ENCODE assay signal across 1 cellular context in genomic region chr4:56435001-56435747, GRCh38.
TF ChIP-seq lines count a peak whose summit lies in the region.

Gene PPAT (minus strand): TSS chr4:56435615. CDS start chr4:56435477, 138 bp downstream.

TF ChIP-seq in H1, 55 proteins besides CTCF, POLR2A, EP300 and RAD21 (continued from another document):
- TF ChIP-seq KDM4A (IDR thresholded peaks at IDR 0.05; ENCODE audit: low read depth, low read length, severe bottlenecking) = peak; percentile 51
- TF ChIP-seq PHF8 (conservative IDR thresholded peaks at IDR 0.05; ENCODE audit: low read depth, low read length) = peak; percentile 68
- TF ChIP-seq SP1 (IDR thresholded peaks at IDR 0.05; ENCODE audit: low read depth, low read length) = no peak
- peak; percentile 98 for TF ChIP-seq MAX (IDR thresholded peaks at IDR 0.05)
- TF ChIP-seq TBP (IDR thresholded peaks at IDR 0.05; ENCODE audit: low read depth, low read length) = peak; percentile 72; the same call in 1 of the 2 replicates
- TF ChIP-seq RXRA (IDR thresholded peaks at IDR 0.05; ENCODE audit: insufficient read depth, low read depth, low read length) = no peak
- no peak for TF ChIP-seq MAFK (IDR thresholded peaks at IDR 0.05; ENCODE audit: low read depth, low read length)
- peak; percentile 96 for TF ChIP-seq POLR2AphosphoS5 (IDR thresholded peaks at IDR 0.05; ENCODE audit: low read depth, low read length)
- no peak for TF ChIP-seq SAP30 (IDR thresholded peaks at IDR 0.05; ENCODE audit: insufficient read depth, insufficient replicate concordance, low read length)
- no peak for TF ChIP-seq TAF7 (optimal IDR thresholded peaks at IDR 0.05; ENCODE audit: borderline replicate concordance, low read depth, low read length)
- peak; percentile 72 for TF ChIP-seq ASH2L (IDR thresholded peaks at IDR 0.05; ENCODE audit: low read length)
- TF ChIP-seq RNF2 (IDR thresholded peaks at IDR 0.05; ENCODE audit: borderline replicate concordance, low read depth, low read length, missing control alignments, poor library complexity, severe bottlenecking) = no peak
- no peak for TF ChIP-seq ZNF274 (IDR thresholded peaks at IDR 0.05; ENCODE audit: borderline replicate concordance, extremely low read depth, low read length)
- 0 out of 2 replicates have a peak, but pooled peaks have one; percentile 32 for TF ChIP-seq TEAD4 (IDR thresholded peaks at IDR 0.05; ENCODE audit: low read depth, low read length)
- TF ChIP-seq CHD1 (IDR thresholded peaks at IDR 0.05; ENCODE audit: low read depth, low read length) = no peak
- peak; percentile 40; the same call in 1 of the 2 replicates for TF ChIP-seq CHD2 (IDR thresholded peaks at IDR 0.05; ENCODE audit: low read length)
- TF ChIP-seq NRF1 (IDR thresholded peaks at IDR 0.05; ENCODE audit: low read depth, low read length) = peak; percentile 31
- no peak; the same call in 1 of the 2 replicates for TF ChIP-seq GTF2F1 (IDR thresholded peaks at IDR 0.05; ENCODE audit: borderline replicate concordance, low read depth, low read length)
- TF ChIP-seq CREB1 (IDR thresholded peaks at IDR 0.05) = peak; percentile 67
- TF ChIP-seq CEBPB (IDR thresholded peaks at IDR 0.05; ENCODE audit: low read depth, low read length) = no peak
- peak; percentile 41; the same call in 1 of the 2 replicates for TF ChIP-seq BACH1 (IDR thresholded peaks at IDR 0.05; ENCODE audit: low read length)
- peak in 1 of 2 experiments; percentile 89; a peak in 2 of 4 replicates for TF ChIP-seq HDAC2 (IDR thresholded peaks at IDR 0.05; ENCODE audit: borderline replicate concordance in 1 of 2, low read depth in 2 of 2, low read length in 2 of 2)
- TF ChIP-seq SIN3A (conservative IDR thresholded peaks at IDR 0.05 in 1 of 2, IDR thresholded peaks at IDR 0.05 in 1 of 2; ENCODE audit: low read depth in 1 of 2, low read length in 2 of 2) = peak; percentile 69 to 72; a peak in 2 of 4 replicates
- TF ChIP-seq RBBP5 (IDR thresholded peaks at IDR 0.05; ENCODE audit: borderline replicate concordance, low read depth, low read length) = peak; percentile 84; the same call in 1 of the 2 replicates
- TF ChIP-seq GABPA (IDR thresholded peaks at IDR 0.05; ENCODE audit: borderline replicate concordance, insufficient read depth, low read length) = no peak
- peak; percentile 84 for TF ChIP-seq TAF1 (IDR thresholded peaks at IDR 0.05; ENCODE audit: low read depth, low read length)
- no peak for TF ChIP-seq SP2 (IDR thresholded peaks at IDR 0.05; ENCODE audit: low read length)
- TF ChIP-seq SRF (IDR thresholded peaks at IDR 0.05; ENCODE audit: low read depth, low read length) = no peak
TF ChIP-seq in H1: peak in this region for 16.
